ENCODE assay signal across 9 cellular contexts in the genomic region with DNA sequence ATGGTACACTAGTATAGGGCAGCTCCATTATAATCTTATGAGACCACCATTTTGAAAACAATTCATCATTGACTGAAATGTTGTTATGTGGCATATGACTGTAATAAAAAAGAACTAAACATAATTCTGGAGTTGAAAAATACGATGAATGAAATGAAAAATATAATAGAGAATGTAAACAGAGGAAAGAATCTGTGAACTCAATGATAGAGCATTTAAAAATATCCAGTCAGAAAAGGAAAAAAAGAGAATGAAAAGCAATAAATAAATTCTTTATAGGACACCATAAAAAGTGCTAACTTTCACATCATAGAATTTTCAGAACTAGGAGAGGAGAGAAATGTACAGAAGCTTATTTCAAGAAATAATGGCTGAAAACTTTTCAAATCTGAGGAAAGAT. TPM values are rescaled to one million over a fixed set of nuclear protein-coding genes. Genes with fewer than 3 reads are reported as not detected.
"Had no signal": no experiment of that assay in that cellular context is flagged by ENCODE, and none has a peak within 500 bp of the region (broad histone marks: within the 10 kb centered on the region; RNA-seq: fewer than 3 reads in every experiment).

No MANE protein-coding gene starts in this region.

- H3K4me3 ChIP-seq: GM23248, HAP-1 had no signal

- H3K9me3 ChIP-seq: HAP-1 had no signal

- H3K36me3 ChIP-seq: HAP-1 had no signal

- DNase-seq: GM23248, GOT3, H7, IMR-90, KBM-7 had no signal

- H3K27ac ChIP-seq: GM23248, KMS-11 had no signal

- FAIRE-seq: HTR-8/SVneo had no signal

- H3K4me1 ChIP-seq: HAP-1 had no signal

RNA-seq across cellular contexts. Expression of gene VCAN, which starts 17.6 kb away (rescaled TPM):
- total RNA-seq: HT-29 had no signal
